8 cellular contexts compared by ENCODE assay signal in genomic region chr19:14689598-14690503, GRCh38. TPM values are rescaled to one million over a fixed set of nuclear protein-coding genes. Genes with fewer than 3 reads are reported as not detected.
DNase-seq lines count a peak whose midpoint lies in the region; ATAC-seq and TF ChIP-seq lines count a peak whose summit lies in the region.

Gene ZNF333, plus strand, starts transcription at chr19:14690048. Its CDS starts 3,444 bp downstream, at chr19:14693492.

- H3K36me3 Mint-ChIP-seq in natural killer cell treated with Interleukin-12 subunit alpha and Interleukin-12 subunit beta and Interleukin-15 and Interleukin-18, amount 100 ng/mL, for 72 hours = no peaks in the 10 kb centered on the region

- H3K4me1 Mint-ChIP-seq in natural killer cell treated with Interleukin-12 subunit alpha and Interleukin-12 subunit beta and Interleukin-15 and Interleukin-18, amount 100 ng/mL, for 72 hours (ENCODE audit: low read depth in 2 of 2) = peaks cover 0 to 9% of the 10 kb centered on the region in 2 donors

- H3K27ac Mint-ChIP-seq in natural killer cell treated with Interleukin-12 subunit alpha and Interleukin-12 subunit beta and Interleukin-15 and Interleukin-18, amount 100 ng/mL, for 72 hours = peak within 1 kb of the TSS; percentile 91 to 96

- TF ChIP-seq CTCF in LNCaP clone FGC (IDR thresholded peaks at IDR 0.05; ENCODE audit: control insufficient read depth, extremely low read depth, insufficient read depth) (no peak), fibroblast of pulmonary artery (IDR thresholded peaks at IDR 0.05; ENCODE audit: low read length, missing control alignments) (no peak)

- no peaks in the 10 kb centered on the region for H3K27me3 Mint-ChIP-seq in natural killer cell treated with Interleukin-12 subunit alpha and Interleukin-12 subunit beta and Interleukin-15 and Interleukin-18, amount 100 ng/mL, for 72 hours

- ATAC-seq in natural killer cell treated with Interleukin-12 subunit alpha and Interleukin-12 subunit beta and Interleukin-15 and Interleukin-18, amount 100 ng/mL, for 72 hours = peak; percentile 96 to 97

- peak within 1 kb of the TSS; percentile 83 for H3K4me3 Mint-ChIP-seq in natural killer cell treated with Interleukin-12 subunit alpha and Interleukin-12 subunit beta and Interleukin-15 and Interleukin-18, amount 100 ng/mL, for 72 hours

- no peaks in the 10 kb centered on the region for H3K9me3 Mint-ChIP-seq in natural killer cell treated with Interleukin-12 subunit alpha and Interleukin-12 subunit beta and Interleukin-15 and Interleukin-18, amount 100 ng/mL, for 72 hours

- H3K4me3 ChIP-seq in LNCaP clone FGC (ENCODE audit: low read depth, low read length) (peak within 1 kb of the TSS; percentile 91), fibroblast of pulmonary artery (replicated peaks; ENCODE audit: low read depth, low read length) (peak within 1 kb of the TSS; percentile 77)

- DNase-seq in EH (ENCODE audit: low read depth) = peak; percentile 90
- peak; percentile 82 for DNase-seq in GOT3 (lab: John Stamatoyannopoulos, UW)
- peak; percentile 50 for DNase-seq in LNCaP clone FGC (ENCODE audit: low read depth)
- peak; percentile 96 for DNase-seq in RPMI8226
- peak; percentile 97 for DNase-seq in activated T-helper 9 cell treated with anti-CD3 and anti-CD28 coated beads, Interleukin-2, amount 50 U/mL, for 16 hours (ENCODE audit: low read depth)
- DNase-seq in fibroblast of pulmonary artery (ENCODE audit: low read depth) = peak; percentile 92
- DNase-seq in natural killer cell treated with Interleukin-12 subunit alpha and Interleukin-12 subunit beta and Interleukin-15 and Interleukin-18, amount 100 ng/mL, for 72 hours (ENCODE audit: low spot score) = peak; percentile 98
- peak; percentile 97 for DNase-seq in stimulated activated naive CD4-positive, alpha-beta T cell treated with Interleukin-2 at 50 U/mL for 16 hours (lab: John Stamatoyannopoulos, UW)

RNA-seq across cellular contexts. Expression of gene ZNF333, which starts in this region (rescaled TPM):
- 10 to 100 TPM; 18.4 to 21.4 TPM for total RNA-seq in natural killer cell treated with Interleukin-12 subunit alpha and Interleukin-12 subunit beta and Interleukin-15 and Interleukin-18, amount 100 ng/mL, for 72 hours

Comparison
In these comparisons a context has a peak if more than half of its experiments do, and no peak if none do; other contexts are left out.
1. Peak in every context shown above with its lines: DNase-seq, ATAC-seq and H3K4me3 ChIP-seq.